9 cellular contexts compared by ENCODE assay signal in genomic region chr5:135977375-135977928, GRCh38. TPM values are rescaled to one million over a fixed set of nuclear protein-coding genes. Genes with fewer than 3 reads are reported as not detected.
DNase-seq lines count a peak whose midpoint lies in the region; ATAC-seq and TF ChIP-seq lines count a peak whose summit lies in the region.
"Had no signal": no experiment of that assay in that cellular context is flagged by ENCODE, and none has a peak within 500 bp of the region (broad histone marks: within the 10 kb centered on the region; RNA-seq: fewer than 3 reads in every experiment).

No MANE protein-coding gene starts in this region.

- DNase-seq in NCI-H2029 (lab: John Stamatoyannopoulos, UW), result peak; percentile 4
- no peak for DNase-seq in NCI-H2029 treated with DMSO at 0.1 percent for 48 hours (lab: John Stamatoyannopoulos, UW)
- peak; percentile 62 for DNase-seq in activated CD8-positive, alpha-beta T cell treated with anti-CD3 and anti-CD28 coated beads for 36 hours
- peak; percentile 64 to 76 for DNase-seq in foreskin keratinocyte
- DNase-seq in posterior cingulate gyrus, result peak in 8 of 10 donors; percentile 15 to 92 (median 60)
- no peak for DNase-seq in HPDE6-E6E7 (ENCODE audit: extremely low spot score)
- no peak for DNase-seq in GM19238 (ENCODE audit: insufficient read length, low spot score)

- ATAC-seq in activated CD8-positive, alpha-beta T cell treated with anti-CD3 and anti-CD28 coated beads for 36 hours, result peak; percentile 91
- ATAC-seq in foreskin keratinocyte, result peak; percentile 98

- no peak for TF ChIP-seq EP300 in Ishikawa (IDR thresholded peaks at IDR 0.05; ENCODE audit: borderline replicate concordance)

- POLR2A ChIA-PET in activated CD8-positive, alpha-beta T cell treated with anti-CD3 and anti-CD28 coated beads for 36 hours (lab: Charles Lee), result interaction anchor here (1.0 kb wide), 1 partner anchor 103 kb away, joined by 3 read pairs; no protein-coding TSS in a partner anchor

- intact Hi-C loops in activated CD8-positive, alpha-beta T cell treated with anti-CD3 and anti-CD28 coated beads for 36 hours (cut with micrococcal nuclease), result loop anchor here (10.0 kb wide), 1 partner anchor 107 kb away; no protein-coding TSS in a partner anchor
- intact Hi-C loops in posterior cingulate gyrus (cut with DNase I), result no loop called here

- no peak overlapping the region for H3K27ac ChIP-seq in foreskin keratinocyte

- peak; percentile 77 for TF ChIP-seq CTCF in activated CD8-positive, alpha-beta T cell treated with anti-CD3 and anti-CD28 coated beads for 36 hours (IDR thresholded peaks at IDR 0.05)
- peak; percentile 94 for TF ChIP-seq CTCF in foreskin keratinocyte (conservative IDR thresholded peaks at IDR 0.05)

- TF ChIP-seq RAD21 in Ishikawa (IDR thresholded peaks at IDR 0.05; ENCODE audit: low read depth), result peak; percentile 41; the same call in 1 of the 2 replicates

- no peaks in the 10 kb centered on the region for H3K27me3 ChIP-seq in foreskin keratinocyte

- no peak overlapping the region for H3K4me3 Mint-ChIP-seq in activated CD8-positive, alpha-beta T cell treated with anti-CD3 and anti-CD28 coated beads for 36 hours

- H3K9me3 Mint-ChIP-seq in activated CD8-positive, alpha-beta T cell treated with anti-CD3 and anti-CD28 coated beads for 36 hours, result no peaks in the 10 kb centered on the region

- no peak overlapping the region for H3K27ac Mint-ChIP-seq in activated CD8-positive, alpha-beta T cell treated with anti-CD3 and anti-CD28 coated beads for 36 hours

- no peaks in the 10 kb centered on the region for H3K4me1 Mint-ChIP-seq in activated CD8-positive, alpha-beta T cell treated with anti-CD3 and anti-CD28 coated beads for 36 hours (ENCODE audit: low read depth)

- H3K4me1 ChIP-seq in foreskin keratinocyte, result no peaks in the 10 kb centered on the region

- CTCF ChIA-PET in activated CD8-positive, alpha-beta T cell treated with anti-CD3 and anti-CD28 coated beads for 36 hours (lab: Charles Lee), result interaction anchor here (1.1 to 2.5 kb wide), 7 partner anchors 9 to 201 kb away, joined by 3 to 10 read pairs (median 6); no protein-coding TSS in a partner anchor

- H3K27me3 Mint-ChIP-seq in activated CD8-positive, alpha-beta T cell treated with anti-CD3 and anti-CD28 coated beads for 36 hours, result peaks cover 29% of the 10 kb centered on the region

- no peaks in the 10 kb centered on the region for H3K36me3 Mint-ChIP-seq in activated CD8-positive, alpha-beta T cell treated with anti-CD3 and anti-CD28 coated beads for 36 hours (ENCODE audit: low read depth)

TF ChIP-seq in Ishikawa, 13 proteins besides CTCF, POLR2A, EP300 and RAD21:
- no peak for TF ChIP-seq TEAD4 (IDR thresholded peaks at IDR 0.05)
- TF ChIP-seq EGR1 (IDR thresholded peaks at IDR 0.05), result no peak
- TF ChIP-seq USF1 (IDR thresholded peaks at IDR 0.05), result no peak
- no peak for TF ChIP-seq FOXM1 (IDR thresholded peaks at IDR 0.05; ENCODE audit: borderline replicate concordance, low read depth)
- TF ChIP-seq NFIC (IDR thresholded peaks at IDR 0.05), result no peak
- TF ChIP-seq TAF1 (IDR thresholded peaks at IDR 0.05; ENCODE audit: low read depth), result no peak
- TF ChIP-seq YY1 (IDR thresholded peaks at IDR 0.05; ENCODE audit: low read depth), result no peak
- no peak for TF ChIP-seq TCF12 (IDR thresholded peaks at IDR 0.05; ENCODE audit: low read depth)
- no peak for TF ChIP-seq REST (IDR thresholded peaks at IDR 0.05; ENCODE audit: low read depth)
- TF ChIP-seq CREB1 (IDR thresholded peaks at IDR 0.05; ENCODE audit: low read depth), result no peak

RNA-seq across cellular contexts. Expression of gene LECT2, which starts 22.7 kb away (rescaled TPM):
- total RNA-seq in activated CD8-positive, alpha-beta T cell treated with anti-CD3 and anti-CD28 coated beads for 36 hours, result not detected
- not detected in 2 replicates for total RNA-seq in foreskin keratinocyte
- not detected in 2 replicates for polyA plus RNA-seq in foreskin keratinocyte
- total RNA-seq: subcutaneous adipose tissue had no signal

RNA-seq across cellular contexts. Expression of gene TGFBI, which starts 51.3 kb away (rescaled TPM):
- not detected for total RNA-seq in activated CD8-positive, alpha-beta T cell treated with anti-CD3 and anti-CD28 coated beads for 36 hours
- total RNA-seq in foreskin keratinocyte, result 86.9 and 143 TPM in 2 replicates
- polyA plus RNA-seq in foreskin keratinocyte, result 77.4 and 131 TPM in 2 replicates

Comparison
In these comparisons a context has a peak if more than half of its experiments do, and no peak if none do; other contexts are left out.
1. DNase-seq: peak in NCI-H2029 (single experiment), activated CD8-positive, alpha-beta T cell treated with anti-CD3 and anti-CD28 coated beads for 36 hours (single experiment), foreskin keratinocyte (2 of 2) and posterior cingulate gyrus (8 of 10); none in NCI-H2029 treated with DMSO at 0.1 percent for 48 hours (single experiment), HPDE6-E6E7 (single experiment) and GM19238 (single experiment).
2. RNA of gene TGFBI, which starts 51.3 kb away (total RNA-seq): 86.9 to 143 TPM in foreskin keratinocyte; not detected in activated CD8-positive, alpha-beta T cell treated with anti-CD3 and anti-CD28 coated beads for 36 hours; every median in the first group is over 10 times any median in the second.